ENCODE assay signal across 32 cellular contexts in the genomic region with DNA sequence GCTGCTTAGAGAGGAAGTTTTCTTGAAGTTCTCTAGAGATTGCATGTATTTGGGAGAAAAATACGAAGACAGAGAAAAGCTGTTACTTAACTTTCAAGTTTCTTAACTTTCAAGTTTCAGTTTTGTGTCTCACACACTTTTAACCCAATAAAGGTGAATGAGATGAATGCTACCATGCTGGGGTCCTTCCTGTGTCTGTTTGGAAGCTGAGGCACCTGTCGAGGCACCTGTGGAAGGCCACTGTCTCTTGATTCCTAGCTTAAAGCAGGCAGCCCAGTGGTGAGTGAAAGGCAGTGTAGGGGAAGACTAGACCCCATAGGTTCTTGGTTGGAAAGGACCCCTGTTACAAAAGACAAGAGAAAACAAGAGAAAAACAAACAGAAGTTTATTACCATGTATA.
DNase-seq lines count a peak whose midpoint lies in the region; ATAC-seq lines count a peak whose summit lies in the region.
"Had no signal": no experiment of that assay in that cellular context is flagged by ENCODE, and none has a peak within 500 bp of the region (broad histone marks: within the 10 kb centered on the region; RNA-seq: fewer than 3 reads in every experiment).

No MANE protein-coding gene starts in this region.

- DNase-seq in T-helper 2 cell treated with Interferon-gamma antibody and Interleukin-4, amounts not matched to agents 5 μg/mL and 100 μg/mL, for 36 hours (ENCODE audit: low spot score) = no peak
- DNase-seq in T-helper 2 cell = no peak
- DNase-seq in activated naive CD4-positive, alpha-beta T cell treated with anti-CD3 and anti-CD28 coated beads, Interleukin-2, amount 50 U/mL, for 72 hours (ENCODE audit: low spot score in 2 of 2) = no peak
- DNase-seq in activated naive CD4-positive, alpha-beta T cell treated with Interleukin-2 at 50 U/mL for 16 hours = no peak
- no peak for DNase-seq in T-helper 17 cell
- no peak for DNase-seq in stimulated activated naive CD8-positive, alpha-beta T cell treated with anti-CD3 and anti-CD28 coated beads, Interleukin-15, amount 100 ng/mL, for 72 hours
- no peak for DNase-seq in putamen (ENCODE audit: low spot score)
- DNase-seq: 8988T; adrenal gland; body of pancreas; C1 segment of cervical spinal cord; Caco-2; DMS53; endodermal cell; foreskin fibroblast; heart right ventricle; left ventricle myocardium inferior; mesenchymal stem cell; NCI-H1048; NCI-H2107; NCI-H446; NCI-H748 treated with DMSO at 0.1 percent for 48 hours; pancreas; SJCRH30; small intestine; stimulated activated naive CD4-positive, alpha-beta T cell; T-helper 1 cell; testis had no signal

- peaks cover 41% of the 10 kb centered on the region for H3K4me1 Mint-ChIP-seq in T-helper 2 cell treated with Interferon-gamma antibody and Interleukin-4, amounts not matched to agents 5 μg/mL and 100 μg/mL, for 36 hours (ENCODE audit: low read depth)
- H3K4me1 Mint-ChIP-seq in T-helper 17 cell = peaks cover 21% of the 10 kb centered on the region
- H3K4me1 Mint-ChIP-seq in stimulated activated naive CD8-positive, alpha-beta T cell treated with anti-CD3 and anti-CD28 coated beads, Interleukin-15, amount 100 ng/mL, for 72 hours = peaks cover 75% of the 10 kb centered on the region

- H3K4me3 Mint-ChIP-seq in T-helper 2 cell treated with Interferon-gamma antibody and Interleukin-4, amounts not matched to agents 5 μg/mL and 100 μg/mL, for 36 hours = no peak overlapping the region
- no peak overlapping the region for H3K4me3 Mint-ChIP-seq in T-helper 17 cell
- peak overlapping the region; percentile 37 to 38 for H3K4me3 Mint-ChIP-seq in stimulated activated naive CD8-positive, alpha-beta T cell treated with anti-CD3 and anti-CD28 coated beads, Interleukin-15, amount 100 ng/mL, for 72 hours
- H3K4me3 Mint-ChIP-seq: central memory CD8-positive, alpha-beta T cell; endodermal cell had no signal

- peak overlapping the region; percentile 54 for H3K27ac Mint-ChIP-seq in T-helper 2 cell treated with Interferon-gamma antibody and Interleukin-4, amounts not matched to agents 5 μg/mL and 100 μg/mL, for 36 hours
- peak overlapping the region; percentile 99 to 100 for H3K27ac Mint-ChIP-seq in activated naive CD4-positive, alpha-beta T cell treated with anti-CD3 and anti-CD28 coated beads, Interleukin-2, amount 50 U/mL, for 72 hours
- peak overlapping the region; percentile 66 for H3K27ac Mint-ChIP-seq in T-helper 17 cell
- H3K27ac Mint-ChIP-seq in stimulated activated naive CD8-positive, alpha-beta T cell treated with anti-CD3 and anti-CD28 coated beads, Interleukin-15, amount 100 ng/mL, for 72 hours = peak overlapping the region; percentile 91 to 94
- H3K27ac Mint-ChIP-seq: endodermal cell had no signal

- H3K9me3 Mint-ChIP-seq in T-helper 2 cell treated with Interferon-gamma antibody and Interleukin-4, amounts not matched to agents 5 μg/mL and 100 μg/mL, for 36 hours = no peaks in the 10 kb centered on the region
- peaks cover 10 to 13% of the 10 kb centered on the region in 2 donors for H3K9me3 Mint-ChIP-seq in activated naive CD4-positive, alpha-beta T cell treated with anti-CD3 and anti-CD28 coated beads, Interleukin-2, amount 50 U/mL, for 72 hours
- no peaks in the 10 kb centered on the region for H3K9me3 Mint-ChIP-seq in stimulated activated naive CD8-positive, alpha-beta T cell treated with anti-CD3 and anti-CD28 coated beads, Interleukin-15, amount 100 ng/mL, for 72 hours
- H3K9me3 Mint-ChIP-seq: central memory CD8-positive, alpha-beta T cell; endodermal cell had no signal

- H3K27me3 Mint-ChIP-seq in T-helper 2 cell treated with Interferon-gamma antibody and Interleukin-4, amounts not matched to agents 5 μg/mL and 100 μg/mL, for 36 hours (ENCODE audit: low read depth) = peaks cover 3% of the 10 kb centered on the region
- no peaks in the 10 kb centered on the region for H3K27me3 Mint-ChIP-seq in T-helper 17 cell
- no peaks in the 10 kb centered on the region for H3K27me3 Mint-ChIP-seq in stimulated activated naive CD8-positive, alpha-beta T cell treated with anti-CD3 and anti-CD28 coated beads, Interleukin-15, amount 100 ng/mL, for 72 hours
- H3K27me3 Mint-ChIP-seq: central memory CD8-positive, alpha-beta T cell had no signal

- H3K36me3 Mint-ChIP-seq in T-helper 2 cell treated with Interferon-gamma antibody and Interleukin-4, amounts not matched to agents 5 μg/mL and 100 μg/mL, for 36 hours (ENCODE audit: low read depth) = no peaks in the 10 kb centered on the region
- H3K36me3 Mint-ChIP-seq in activated naive CD4-positive, alpha-beta T cell treated with anti-CD3 and anti-CD28 coated beads, Interleukin-2, amount 50 U/mL, for 72 hours = peaks cover 23 to 32% of the 10 kb centered on the region in 2 donors
- H3K36me3 Mint-ChIP-seq in T-helper 17 cell (ENCODE audit: low read depth) = no peaks in the 10 kb centered on the region

- H3K9me3 ChIP-seq in T-helper 17 cell (ENCODE audit: control insufficient read depth, low read length, poor library complexity, severe bottlenecking) = no peaks in the 10 kb centered on the region
- H3K9me3 ChIP-seq: adrenal gland, body of pancreas, Caco-2, esophagus muscularis mucosa, heart right ventricle, left ventricle myocardium inferior, pancreas, SJCRH30, testis had no signal

- peak in 1 of 2 donors; percentile 11 for ATAC-seq in activated naive CD4-positive, alpha-beta T cell treated with anti-CD3 and anti-CD28 coated beads, Interleukin-2, amount 50 U/mL, for 72 hours
- no peak for ATAC-seq in T-helper 17 cell
- ATAC-seq in stimulated activated naive CD8-positive, alpha-beta T cell treated with anti-CD3 and anti-CD28 coated beads, Interleukin-15, amount 100 ng/mL, for 72 hours = no peak
- ATAC-seq in HG03565 (IDR thresholded peaks at IDR 0.05; ENCODE audit: unreplicated experiment) = no peak
- ATAC-seq: activated CD4-positive, CD25-positive, alpha-beta regulatory T cell treated with anti-CD3 and anti-CD28 coated beads, Interleukin-2, amount 50 U/mL, for 24 hours; body of pancreas; heart right ventricle; pancreas had no signal

Comparison
In these comparisons a context has a peak if more than half of its experiments do, and no peak if none do; other contexts are left out.
1. H3K4me3 Mint-ChIP-seq: peak in stimulated activated naive CD8-positive, alpha-beta T cell treated with anti-CD3 and anti-CD28 coated beads, Interleukin-15, amount 100 ng/mL, for 72 hours (2 of 2); none in T-helper 2 cell treated with Interferon-gamma antibody and Interleukin-4, amounts not matched to agents 5 μg/mL and 100 μg/mL, for 36 hours (single experiment) and T-helper 17 cell (single experiment).
2. Peak in every context shown above with its lines, with median percentiles within 50 percentile points of each other: H3K27ac Mint-ChIP-seq.